ENCODE assay signal across 1 cellular context in genomic region chr7:92834661-92835139, GRCh38.
TF ChIP-seq lines count a peak whose summit lies in the region.

No MANE protein-coding gene starts in this region.

TF ChIP-seq in WTC11, 78 proteins besides CTCF, POLR2A, EP300 and RAD21 (continued from another document):
- TF ChIP-seq, protein P1, sequence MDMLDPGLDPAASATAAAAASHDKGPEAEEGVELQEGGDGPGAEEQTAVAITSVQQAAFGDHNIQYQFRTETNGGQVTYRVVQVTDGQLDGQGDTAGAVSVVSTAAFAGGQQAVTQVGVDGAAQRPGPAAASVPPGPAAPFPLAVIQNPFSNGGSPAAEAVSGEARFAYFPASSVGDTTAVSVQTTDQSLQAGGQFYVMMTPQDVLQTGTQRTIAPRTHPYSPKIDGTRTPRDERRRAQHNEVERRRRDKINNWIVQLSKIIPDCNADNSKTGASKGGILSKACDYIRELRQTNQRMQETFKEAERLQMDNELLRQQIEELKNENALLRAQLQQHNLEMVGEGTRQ (CRISPR knock-in tag; IDR thresholded peaks at IDR 0.05) = no peak
- TF ChIP-seq ZNF232 (CRISPR knock-in tag; IDR thresholded peaks at IDR 0.05) (no peak), ETV6 (CRISPR knock-in tag; IDR thresholded peaks at IDR 0.05) (0 out of 2 replicates have a peak, but pooled peaks have one; percentile 17), TEAD1 (CRISPR knock-in tag; IDR thresholded peaks at IDR 0.05) (0 out of 2 replicates have a peak, but pooled peaks have one; percentile 41), ARID4B (CRISPR knock-in tag; IDR thresholded peaks at IDR 0.05; ENCODE audit: borderline replicate concordance) (no peak), ZNF263 (CRISPR knock-in tag; IDR thresholded peaks at IDR 0.05; ENCODE audit: low read depth) (no peak)
